ENCODE assay signal across 14 cellular contexts in genomic region chr7:47950714-47951113, GRCh38. TPM values are rescaled to one million over a fixed set of nuclear protein-coding genes. Genes with fewer than 3 reads are reported as not detected.
A peak's percentile ranks its signal among the peaks of the same experiment; 100 is the strongest.
DNase-seq lines count a peak whose midpoint lies in the region; ATAC-seq and TF ChIP-seq lines count a peak whose summit lies in the region.
"Had no signal": no experiment of that assay in that cellular context is flagged by ENCODE, and none has a peak within 500 bp of the region (broad histone marks: within the 10 kb centered on the region; RNA-seq: fewer than 3 reads in every experiment).

No MANE protein-coding gene starts in this region.

- H3K4me1 ChIP-seq in H9 (ENCODE audit: insufficient read depth, low read length), result peaks cover 3% of the 10 kb centered on the region; the same call in 1 of the 2 replicates
- peaks cover 13% of the 10 kb centered on the region for H3K4me1 ChIP-seq in parathyroid adenoma
- peaks cover 13% of the 10 kb centered on the region for H3K4me1 ChIP-seq in GM23248 (ENCODE audit: insufficient read depth)

- H2BK15ac ChIP-seq in H9 (ENCODE audit: low read depth, low read length), result no peak overlapping the region

- no peak overlapping the region for H4K91ac ChIP-seq in H9 (ENCODE audit: insufficient read length, low read depth, low read length)

- H3K27me3 ChIP-seq in H9 (ENCODE audit: insufficient read depth, low read length) (no peaks in the 10 kb centered on the region), parathyroid adenoma (ENCODE audit: control insufficient read depth, insufficient read depth, low read length) (no peaks in the 10 kb centered on the region), GM23248 (replicated peaks; ENCODE audit: insufficient read depth) (no peaks in the 10 kb centered on the region)
- H3K27me3 ChIP-seq: MG63 had no signal

- H3K18ac ChIP-seq in H9 (ENCODE audit: insufficient read length, low read depth, low read length), result no peak overlapping the region

- no peaks in the 10 kb centered on the region for H3K9me3 ChIP-seq in H9 (ENCODE audit: control insufficient read depth, low read depth, low read length)
- H3K9me3 ChIP-seq in parathyroid adenoma (ENCODE audit: control insufficient read depth, low read length), result no peaks in the 10 kb centered on the region
- no peaks in the 10 kb centered on the region for H3K9me3 ChIP-seq in GM23248 (ENCODE audit: low read depth)
- H3K9me3 ChIP-seq: MG63, thoracic aorta had no signal

- no peak overlapping the region for H3K23ac ChIP-seq in H9 (ENCODE audit: insufficient read length, low read depth, low read length)

- H3K9me2 ChIP-seq in GM23248 (ENCODE audit: insufficient read depth), result no peaks in the 10 kb centered on the region

- H2BK120ac ChIP-seq in H9 (ENCODE audit: low read depth, low read length, poor library complexity, severe bottlenecking), result no peak overlapping the region

- H3K36me3 ChIP-seq in parathyroid adenoma (ENCODE audit: control insufficient read depth, insufficient read depth, low read length) (no peaks in the 10 kb centered on the region), GM23248 (ENCODE audit: low read depth) (no peaks in the 10 kb centered on the region)
- H3K36me3 ChIP-seq: thoracic aorta had no signal

- H3T11ph ChIP-seq in H9 (ENCODE audit: low read length), result no peak overlapping the region

- H3F3A ChIP-seq in GM23248 (ENCODE audit: insufficient read depth), result peaks cover 15% of the 10 kb centered on the region

- H3K9ac ChIP-seq in H9 (ENCODE audit: extremely low read depth, insufficient read length, low read length) (no peak overlapping the region), parathyroid adenoma (no peak overlapping the region), GM23248 (no peak overlapping the region)

- H3K4me3 Mint-ChIP-seq in H9, result no peak overlapping the region
- H3K4me3 Mint-ChIP-seq: activated naive CD8-positive, alpha-beta T cell treated with anti-CD3 and anti-CD28 coated beads for 36 hours had no signal

- no peak overlapping the region for H3K4ac ChIP-seq in H9 (ENCODE audit: low read depth, low read length)

- intact Hi-C loops in left ventricle myocardium superior (cut with micrococcal nuclease), result no loop called here

- H3K27ac Mint-ChIP-seq in H9, result peak overlapping the region in 1 of 3 experiments; percentile 25; a peak in 1 of 7 replicates
- H3K27ac Mint-ChIP-seq: activated naive CD8-positive, alpha-beta T cell treated with anti-CD3 and anti-CD28 coated beads for 36 hours had no signal

- no peaks in the 10 kb centered on the region for H3K79me1 ChIP-seq in H9 (ENCODE audit: insufficient read depth, low read depth, low read length, poor library complexity, severe bottlenecking)

- WGBS in H9 (ENCODE audit: extremely low coverage, insufficient read length, low lambda C conversion rate), result no CpG with 5 or more reads among the region's 11 CpGs
- 85 to 87% methylated on average over 11 of the region's 11 CpGs for WGBS in GM23248 (ENCODE audit: low coverage in 1 of 2, low lambda C conversion rate in 2 of 2, missing lambda C conversion rate in 2 of 2), 2 experiments

- no peaks in the 10 kb centered on the region; the same call in 1 of the 2 replicates for H3K27me3 Mint-ChIP-seq in H9 (ENCODE audit: low read depth)
- H3K27me3 Mint-ChIP-seq: activated naive CD8-positive, alpha-beta T cell treated with anti-CD3 and anti-CD28 coated beads for 36 hours had no signal

- ATAC-seq in left ventricle myocardium superior, result peak; percentile 81
- ATAC-seq in HG02798 (IDR thresholded peaks at IDR 0.05; ENCODE audit: poor library complexity, unreplicated experiment), result no peak
- ATAC-seq: activated CD4-positive, CD25-positive, alpha-beta regulatory T cell treated with anti-CD3 and anti-CD28 coated beads, Interleukin-2, amount 50 U/mL, for 24 hours had no signal

- no peak overlapping the region for H2BK12ac ChIP-seq in H9 (ENCODE audit: insufficient read length, low read depth, low read length)

- H3K27ac ChIP-seq in H9 (ENCODE audit: insufficient read length, low read depth, low read length), result no peak overlapping the region
- peak overlapping the region; percentile 75 for H3K27ac ChIP-seq in VCaP
- H3K27ac ChIP-seq in parathyroid adenoma, result no peak overlapping the region
- no peak overlapping the region for H3K27ac ChIP-seq in GM23248
- H3K27ac ChIP-seq: thoracic aorta had no signal

- H2BK5ac ChIP-seq in H9 (ENCODE audit: insufficient read length, low read length), result no peak overlapping the region

- H3K79me2 ChIP-seq in H9 (ENCODE audit: insufficient read depth, low read length) (no peaks in the 10 kb centered on the region), parathyroid adenoma (no peaks in the 10 kb centered on the region), GM23248 (ENCODE audit: insufficient read depth) (no peaks in the 10 kb centered on the region)

- no peak overlapping the region for H2BK20ac ChIP-seq in H9 (ENCODE audit: low read depth, low read length, poor library complexity, severe bottlenecking)

- DNase-seq in H9, result peak; percentile 29
- DNase-seq in left ventricle myocardium superior, result peak; percentile 53
- no peak for DNase-seq in GM23248
- no peak for DNase-seq in A172 (ENCODE audit: low spot score)
- no peak for DNase-seq in T1000 (lab: John Stamatoyannopoulos, UW)
- DNase-seq: activated naive CD8-positive, alpha-beta T cell treated with anti-CD3 and anti-CD28 coated beads for 36 hours; caudate nucleus; DMS153; MG63 had no signal

- TF ChIP-seq CTCF in H9 (conservative IDR thresholded peaks at IDR 0.05) (peak; percentile 26; the same call in 2 of the 3 replicates), VCaP (conservative IDR thresholded peaks at IDR 0.05) (no peak), parathyroid adenoma (IDR thresholded peaks at IDR 0.05) (no peak)

- H2AK5ac ChIP-seq in H9 (ENCODE audit: insufficient read length, low read length), result no peak overlapping the region

- H3K23me2 ChIP-seq in H9 (ENCODE audit: insufficient read length, low read depth, low read length, poor library complexity, severe bottlenecking), result no peaks in the 10 kb centered on the region

- no peak overlapping the region for H4K8ac ChIP-seq in H9 (replicated peaks; ENCODE audit: insufficient read length, low read depth, low read length)

- H3K4me2 ChIP-seq in H9 (ENCODE audit: insufficient read depth, insufficient read length, low read length) (no peak overlapping the region), parathyroid adenoma (ENCODE audit: low read length) (no peak overlapping the region), GM23248 (ENCODE audit: unreplicated experiment) (no peak overlapping the region)

- H3K56ac ChIP-seq in H9 (ENCODE audit: insufficient read length, low read depth, low read length), result no peak overlapping the region

- H4K5ac ChIP-seq in H9 (ENCODE audit: insufficient read length, low read depth, low read length), result no peak overlapping the region

- no peaks in the 10 kb centered on the region for H4K20me1 ChIP-seq in H9 (ENCODE audit: control insufficient read depth, insufficient read depth, insufficient read length)
- H4K20me1 ChIP-seq in GM23248 (ENCODE audit: insufficient read depth), result no peaks in the 10 kb centered on the region

- H3K14ac ChIP-seq in H9 (ENCODE audit: insufficient read depth, low read length), result no peak overlapping the region

- in situ Hi-C loops in GM23248 (cut with MboI), result no loop called here

- H3K4me3 ChIP-seq in parathyroid adenoma (ENCODE audit: low read depth, low read length), result no peak overlapping the region
- H3K4me3 ChIP-seq in GM23248, result no peak overlapping the region
- H3K4me3 ChIP-seq: MG63, thoracic aorta had no signal

- H3K36me3 Mint-ChIP-seq in H9 (ENCODE audit: insufficient read depth in 1 of 3, low read depth in 3 of 3), result peaks cover 1 to 15% (median 9%) of the 10 kb centered on the region in 3 experiments; a peak in 5 of 7 replicates

- H3K4me1 Mint-ChIP-seq in H9, result peaks cover 27 to 28% of the 10 kb centered on the region in 2 experiments

- H3K9me3 Mint-ChIP-seq in H9, result no peaks in the 10 kb centered on the region
- H3K9me3 Mint-ChIP-seq: activated naive CD8-positive, alpha-beta T cell treated with anti-CD3 and anti-CD28 coated beads for 36 hours had no signal

- H2AFZ ChIP-seq in H9 (ENCODE audit: low read length) (no peak overlapping the region), parathyroid adenoma (peak overlapping the region; percentile 31), GM23248 (no peak overlapping the region)

RNA-seq across cellular contexts. Expression of gene PKD1L1, which starts 2.4 kb away (rescaled TPM):
- 0.17 and 0.18 TPM in 2 replicates for total RNA-seq in H9 (2021)
- total RNA-seq in left ventricle myocardium superior, result 2.8 TPM
- 0.11 and 0.25 TPM in 2 replicates for total RNA-seq in GM23248 (2014; rRNA removed; shearing (Covaris generic))
- polyA plus RNA-seq in GM23248 (2016; fragmentation: Nextera tagmentation; extraction: Ambion mirVana), result 0.05 and 0.06 TPM in 2 replicates
- total RNA-seq in A172 (2014; rRNA removed; shearing (Covaris generic)), result 0.69 TPM in 1 of 2 replicates, not detected in the other

RNA-seq across cellular contexts. Expression of gene HUS1, which starts 28.7 kb away (rescaled TPM):
- 43.1 and 44.5 TPM in 2 replicates for total RNA-seq in H9 (2021)
- 28.4 TPM for total RNA-seq in left ventricle myocardium superior
- 21.1 and 25.0 TPM in 2 replicates for total RNA-seq in GM23248 (2014; rRNA removed; shearing (Covaris generic))
- 23.5 and 25.5 TPM in 2 replicates for polyA plus RNA-seq in GM23248 (2016; fragmentation: Nextera tagmentation; extraction: Ambion mirVana)
- total RNA-seq in A172 (2014; rRNA removed; shearing (Covaris generic)), result 50.0 and 67.9 TPM in 2 replicates

Comparison
In these comparisons a context has a peak if more than half of its experiments do, and no peak if none do; other contexts are left out.
1. DNase-seq: peak in H9 (single experiment) and left ventricle myocardium superior (single experiment); none in GM23248 (single experiment), A172 (single experiment) and T1000 (single experiment).